Comparison of ENCODE assay signal across 10 cellular contexts in genomic region chr2:157256621-157257020, GRCh38. TPM values are rescaled to one million over a fixed set of nuclear protein-coding genes. Genes with fewer than 3 reads are reported as not detected.
DNase-seq lines count a peak whose midpoint lies in the region; ATAC-seq, FAIRE-seq and TF ChIP-seq lines count a peak whose summit lies in the region.
"Had no signal": no experiment of that assay in that cellular context is flagged by ENCODE, and none has a peak within 500 bp of the region (broad histone marks: within the 10 kb centered on the region; RNA-seq: fewer than 3 reads in every experiment).

No MANE protein-coding gene starts in this region.

- H3K4me1 Mint-ChIP-seq in glutamatergic neuron (ENCODE audit: low read depth, unreplicated experiment): peaks cover 15% of the 10 kb centered on the region

- no peaks in the 10 kb centered on the region for H3K9me3 Mint-ChIP-seq in glutamatergic neuron (ENCODE audit: unreplicated experiment)
- H3K9me3 Mint-ChIP-seq: memory B cell had no signal

- no peaks in the 10 kb centered on the region; a peak in 1 of 4 replicates for H3K27me3 ChIP-seq in GM12878 (replicated peaks in 1 of 2; ENCODE audit: control insufficient read depth in 2 of 2, insufficient read depth in 2 of 2, low read length in 1 of 2)
- H3K27me3 ChIP-seq in WERI-Rb-1 (ENCODE audit: insufficient read depth, low read depth, severe bottlenecking): no peaks in the 10 kb centered on the region

- no peak overlapping the region for H3K27ac ChIP-seq in GM12878 (ENCODE audit: control insufficient read depth, insufficient read depth)
- H3K27ac ChIP-seq in WERI-Rb-1: no peak overlapping the region

- H3K4me3 ChIP-seq in GM12878 (no peak overlapping the region), WERI-Rb-1 (ENCODE audit: low read depth, low read length) (no peak overlapping the region)

- CTCF ChIA-PET in GM12878 (lab: Yijun Ruan, JAX): interaction anchor here (1.3 to 1.7 kb wide), 2 partner anchors 10 kb away, joined by 3 to 4 read pairs; no protein-coding TSS in a partner anchor

- no peaks in the 10 kb centered on the region for H3K79me2 ChIP-seq in GM12878 (ENCODE audit: control insufficient read depth, insufficient read depth, low read length)

- no peak overlapping the region for H3K9ac ChIP-seq in GM12878 (ENCODE audit: control insufficient read depth, insufficient read depth, low read length)

- BruUV-seq in GM12878 (replicated peaks; lab: Mats Ljungman, UMichigan): no TSS peak

- no peak for TF ChIP-seq EP300 in GM12878 (IDR thresholded peaks at IDR 0.05; ENCODE audit: borderline replicate concordance in 1 of 2, control insufficient read depth in 1 of 2, low read depth in 2 of 2, low read length in 2 of 2)

- TF ChIP-seq POLR2A in GM12878 (IDR thresholded peaks at IDR 0.05; ENCODE audit: low read depth, low read length): no peak

- ATAC-seq in GM18498 (IDR thresholded peaks at IDR 0.05; ENCODE audit: unreplicated experiment) (peak; percentile 96), GM19455 (IDR thresholded peaks at IDR 0.05; ENCODE audit: unreplicated experiment) (peak; percentile 99), HG03064 (IDR thresholded peaks at IDR 0.05; ENCODE audit: low read depth, unreplicated experiment) (peak; percentile 98), GM12878 (peak; percentile 86), omental fat pad (ENCODE audit: low FRiP score) (no peak)

- in situ Hi-C loops in GM12878 (cut with MboI): no loop called here

- H3K36me3 Mint-ChIP-seq in glutamatergic neuron (ENCODE audit: unreplicated experiment): no peaks in the 10 kb centered on the region
- H3K36me3 Mint-ChIP-seq: memory B cell had no signal

- H3K36me3 ChIP-seq in GM12878 (ENCODE audit: control insufficient read depth in 2 of 2, insufficient read depth in 2 of 2, low read length in 1 of 2) (no peaks in the 10 kb centered on the region), WERI-Rb-1 (no peaks in the 10 kb centered on the region)

- POLR2A ChIA-PET in GM12878 (lab: Charles Lee): no interaction called here

- H3K4me1 ChIP-seq in GM12878 (ENCODE audit: control insufficient read depth, insufficient read depth, low read length): peaks cover 12% of the 10 kb centered on the region

- TF ChIP-seq RAD21 in GM12878 (IDR thresholded peaks at IDR 0.05; ENCODE audit: insufficient read depth, low read depth, low read length): no peak

- no peaks in the 10 kb centered on the region for H3K27me3 Mint-ChIP-seq in glutamatergic neuron (ENCODE audit: unreplicated experiment)

- H3K4me3 Mint-ChIP-seq in glutamatergic neuron (ENCODE audit: unreplicated experiment): no peak overlapping the region
- H3K4me3 Mint-ChIP-seq: memory B cell had no signal

- H3K27ac Mint-ChIP-seq in glutamatergic neuron (ENCODE audit: unreplicated experiment): no peak overlapping the region
- H3K27ac Mint-ChIP-seq: memory B cell had no signal

- SMC1A ChIA-PET in GM12878 (lab: Charles Lee; ENCODE audit: uncharacterized antibody, unreplicated experiment): interaction anchor here (0.6 kb wide), 1 partner anchor 7 kb away, joined by 3 read pairs; no protein-coding TSS in a partner anchor

- peak; percentile 49 for DNase-seq in GM12878 (ENCODE audit: low read depth, low spot score)
- no peak for DNase-seq in omental fat pad (ENCODE audit: low spot score)
- no peak for DNase-seq in glutamatergic neuron
- DNase-seq in WERI-Rb-1: no peak
- DNase-seq in germinal center (ENCODE audit: low spot score): no peak

- H3K4me2 ChIP-seq in GM12878 (ENCODE audit: control insufficient read depth, insufficient read depth): no peak overlapping the region

- 15% methylated on average over 3 of the region's 3 CpGs for whole genome bisulfite sequencing in GM12878 (ENCODE audit: insufficient coverage, insufficient replicate concordance, low lambda C conversion rate, missing lambda C conversion rate)

- no peak overlapping the region for H2AFZ ChIP-seq in GM12878 (ENCODE audit: control insufficient read depth, low read depth, low read length)

- H3K9me3 ChIP-seq in GM12878 (replicated peaks; ENCODE audit: control insufficient read depth, insufficient read depth, low read length) (no peaks in the 10 kb centered on the region), WERI-Rb-1 (ENCODE audit: severe bottlenecking) (no peaks in the 10 kb centered on the region)

- intact Hi-C loops in GM12878 (cut with micrococcal nuclease; ENCODE audit: unreplicated experiment): no loop called here

- FAIRE-seq in GM12878 (lab: Jason Lieb, UNC): peak; percentile 90
- FAIRE-seq: G401.6 had no signal

- TF ChIP-seq CTCF in GM12878 (IDR thresholded peaks at IDR 0.05 in 2 of 3, conservative IDR thresholded peaks at IDR 0.05 in 1 of 3; ENCODE audit: control insufficient read depth in 2 of 3, extremely low read depth in 1 of 3, insufficient read depth in 1 of 3, low read depth in 3 of 3, low read length in 3 of 3) (no peak), omental fat pad (IDR thresholded peaks at IDR 0.05) (no peak), glutamatergic neuron (IDR thresholded peaks at IDR 0.05; ENCODE audit: partially characterized antibody, unreplicated experiment) (no peak), WERI-Rb-1 (IDR thresholded peaks at IDR 0.05; ENCODE audit: low read depth, low read length) (no peak)

- RAD21 ChIA-PET in GM12878 (lab: Charles Lee; ENCODE audit: unreplicated experiment): interaction anchor here (0.6 kb wide), 1 partner anchor 11 kb away, joined by 3 read pairs; no protein-coding TSS in a partner anchor

- H4K20me1 ChIP-seq in GM12878 (ENCODE audit: control insufficient read depth, insufficient read depth): no peaks in the 10 kb centered on the region

TF ChIP-seq in GM12878, 131 proteins besides CTCF, POLR2A, EP300 and RAD21 (continues in another document):
- TF ChIP-seq NR2C2 (IDR thresholded peaks at IDR 0.05; ENCODE audit: borderline replicate concordance, control insufficient read depth, insufficient read length, low read depth) (no peak), ZNF384 (IDR thresholded peaks at IDR 0.05; ENCODE audit: borderline replicate concordance, low read depth, low read length) (no peak), CREM (IDR thresholded peaks at IDR 0.05; ENCODE audit: low read depth) (0 out of 2 replicates have a peak, but pooled peaks have one; percentile 37), EED (IDR thresholded peaks at IDR 0.05; ENCODE audit: low read depth) (0 out of 2 replicates have a peak, but pooled peaks have one; percentile 18), CHD1 (IDR thresholded peaks at IDR 0.05; ENCODE audit: low read depth, low read length) (no peak), E2F4 (IDR thresholded peaks at IDR 0.05; ENCODE audit: low read depth, low read length) (no peak), TARDBP (IDR thresholded peaks at IDR 0.05; ENCODE audit: borderline replicate concordance) (no peak), ETV6 (conservative IDR thresholded peaks at IDR 0.05 in 1 of 2, IDR thresholded peaks at IDR 0.05 in 1 of 2; ENCODE audit: borderline replicate concordance in 1 of 2, low read depth in 1 of 2) (peak in 1 of 2 experiments; percentile 43; a peak in 1 of 4 replicates), IRF4 (IDR thresholded peaks at IDR 0.05; ENCODE audit: low read depth, low read length) (peak; percentile 6; the same call in 1 of the 2 replicates), ASH2L (IDR thresholded peaks at IDR 0.05; ENCODE audit: borderline replicate concordance, low read depth) (no peak), RUNX3 (IDR thresholded peaks at IDR 0.05; ENCODE audit: low read length) (peak; percentile 79), NFIC (IDR thresholded peaks at IDR 0.05; ENCODE audit: low read depth, low read length) (peak; percentile 67; the same call in 1 of the 2 replicates)
- TF ChIP-seq, protein P1, sequence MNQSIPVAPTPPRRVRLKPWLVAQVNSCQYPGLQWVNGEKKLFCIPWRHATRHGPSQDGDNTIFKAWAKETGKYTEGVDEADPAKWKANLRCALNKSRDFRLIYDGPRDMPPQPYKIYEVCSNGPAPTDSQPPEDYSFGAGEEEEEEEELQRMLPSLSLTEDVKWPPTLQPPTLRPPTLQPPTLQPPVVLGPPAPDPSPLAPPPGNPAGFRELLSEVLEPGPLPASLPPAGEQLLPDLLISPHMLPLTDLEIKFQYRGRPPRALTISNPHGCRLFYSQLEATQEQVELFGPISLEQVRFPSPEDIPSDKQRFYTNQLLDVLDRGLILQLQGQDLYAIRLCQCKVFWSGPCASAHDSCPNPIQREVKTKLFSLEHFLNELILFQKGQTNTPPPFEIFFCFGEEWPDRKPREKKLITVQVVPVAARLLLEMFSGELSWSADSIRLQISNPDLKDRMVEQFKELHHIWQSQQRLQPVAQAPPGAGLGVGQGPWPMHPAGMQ (IDR thresholded peaks at IDR 0.05; ENCODE audit: borderline replicate concordance): no peak

RNA-seq across cellular contexts. Expression of gene GALNT5, which starts 0.9 kb away (rescaled TPM):
- total RNA-seq in GM12878 (2013; cell fraction: nucleolus; rRNA removed): not detected in 2 replicates
- total RNA-seq in GM12878 (2014; rRNA removed) (under 0.01 TPM in 1 of 2 replicates, not detected in the other), GM12878 (2014; rRNA removed; fragmentation: Illumina TruSeq; extraction: Trizol) (not detected in 2 replicates), GM12878 (2021) (0.05 and 0.08 TPM in 2 replicates), omental fat pad (under 1 TPM in 3 of 4 donors, not detected in 1; 0.06 to 0.16 (median 0.09) TPM), glutamatergic neuron (ENCODE audit: unreplicated experiment) (0.10 TPM)
- polyA plus RNA-seq in GM12878 (2011; ENCODE audit: low read depth): 0.07 TPM
- polyA plus RNA-seq in GM12878 (2011; rRNA removed) (0.01 and 0.03 TPM in 2 replicates), GM12878 (2014; fragmentation: Illumina TruSeq; extraction: Trizol) (not detected in 2 replicates), GM12878 (2014; fragmentation: Nextera tagmentation; extraction: Ambion mirVana) (not detected), GM12878 (2014; rRNA removed) (0.03 TPM in 1 of 2 replicates, not detected in the other), GM12878 (2016; fragmentation: Nextera tagmentation; extraction: Ambion mirVana) (under 1 TPM; 0.03 to 0.25 TPM)
- not detected in 2 replicates for polyA plus RNA-seq in GM12878 (2011; cell fraction: cytosol; rRNA removed)
- polyA plus RNA-seq in GM12878 (2011; cell fraction: nucleus; rRNA removed): not detected in 2 replicates
- 0.15 TPM in 1 of 2 replicates, not detected in the other for polyA plus RNA-seq in GM12878 (2012)
- polyA minus RNA-seq in GM12878 (2011; rRNA and poly(A)+ RNA removed): 0.05 TPM in 1 of 2 replicates, not detected in the other
- not detected in 2 replicates for polyA minus RNA-seq in GM12878 (2011; cell fraction: cytosol; rRNA and poly(A)+ RNA removed)
- not detected in 2 replicates for polyA minus RNA-seq in GM12878 (2011; cell fraction: nucleus; rRNA and poly(A)+ RNA removed)
